ENCODE assay signal across 32 cellular contexts in the genomic region with DNA sequence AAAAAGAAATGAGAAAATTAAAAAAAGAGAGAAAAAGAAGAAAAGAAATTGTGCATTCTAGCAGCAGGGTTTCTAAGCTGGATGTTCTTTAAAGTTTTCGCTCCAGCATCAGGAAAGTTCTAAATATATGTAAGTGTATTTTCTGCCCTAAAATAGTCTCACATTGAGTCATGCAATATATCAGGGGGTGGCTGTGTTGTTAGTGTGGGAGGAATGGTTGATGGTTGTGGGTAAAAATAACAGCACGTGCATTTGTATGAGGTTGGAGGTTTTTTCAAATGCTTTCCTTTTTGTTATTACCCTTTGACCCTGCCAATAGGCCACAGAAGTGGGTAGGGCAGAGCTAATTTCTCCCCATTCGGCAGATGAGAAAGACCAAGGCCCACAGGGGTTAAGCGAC.
"Had no signal": no experiment of that assay in that cellular context is flagged by ENCODE, and none has a peak within 500 bp of the region (broad histone marks: within the 10 kb centered on the region; RNA-seq: fewer than 3 reads in every experiment).

No MANE protein-coding gene starts in this region.

- H3K4me2 ChIP-seq: KMS-11, PC-9 had no signal

- H3K27ac ChIP-seq: KMS-11, PC-9, RWPE1, SJCRH30, SK-N-MC had no signal

- H3K9me3 ChIP-seq: SJCRH30 had no signal

- H3K27me3 ChIP-seq: SJCRH30 had no signal

- H3K4me1 ChIP-seq: SJCRH30 had no signal

- FAIRE-seq: RCC 7860 had no signal

- H3K4me3 ChIP-seq: PC-9, SJCRH30, SK-N-MC had no signal

- ATAC-seq: Panc1, Right ventricle myocardium inferior, SK-N-SH treated with all-trans-retinoic acid at 6 μM for 48 hours, T-cell had no signal

- H3K9ac ChIP-seq: KMS-11 had no signal

- H2AFZ ChIP-seq: PC-9 had no signal

- DNase-seq: Karpas-422, MM.1S, MV-4-11, NCI-H1092, NCI-H1105, NCI-H1417 treated with DMSO at 0.1 percent for 48 hours, NCI-H1436 treated with DMSO at 0.1 percent for 48 hours, NCI-H1694 treated with DMSO at 0.1 percent for 48 hours, NCI-H187 treated with DMSO at 0.1 percent for 48 hours, NCI-H2029, NCI-H2081, NCI-H2171 treated with DMSO at 0.1 percent for 48 hours, NCI-H2227 treated with DMSO at 0.1 percent for 48 hours, NCI-H345, NCI-H446, NCI-H510A treated with DMSO at 0.1 percent for 48 hours, NCI-H524 treated with DMSO at 0.1 percent for 48 hours, NCI-H526 treated with DMSO at 0.1 percent for 48 hours, NCI-H748 treated with DMSO at 0.1 percent for 48 hours, NCI-H82, PC-9, SHP77, SIG-M5, SJCRH30, T-cell had no signal
